14 cellular contexts compared by ENCODE assay signal in genomic region chr14:75257241-75257640, GRCh38. TPM values are rescaled to one million over a fixed set of nuclear protein-coding genes. Genes with fewer than 3 reads are reported as not detected.
DNase-seq lines count a peak whose midpoint lies in the region; TF ChIP-seq lines count a peak whose summit lies in the region.
"Had no signal": no experiment of that assay in that cellular context is flagged by ENCODE, and none has a peak within 500 bp of the region (broad histone marks: within the 10 kb centered on the region; RNA-seq: fewer than 3 reads in every experiment).

No MANE protein-coding gene starts in this region.

- no peaks in the 10 kb centered on the region for H3K9me2 ChIP-seq in OCI-LY7 (ENCODE audit: insufficient read depth, low read length)

- H3K36me3 ChIP-seq in skeletal muscle satellite cell (ENCODE audit: insufficient read depth, low read length), result no peaks in the 10 kb centered on the region
- no peaks in the 10 kb centered on the region for H3K36me3 ChIP-seq in OCI-LY7 (ENCODE audit: insufficient read depth, low read length)
- H3K36me3 ChIP-seq: SJSA1 had no signal

- no peak overlapping the region for H3K27ac ChIP-seq in OCI-LY7 (ENCODE audit: low read depth, low read length, poor library complexity, severe bottlenecking)

- CTCF ChIA-PET in OCI-LY7 (lab: Charles Lee; ENCODE audit: unreplicated experiment), result interaction anchor here (1.1 kb wide), 1 partner anchor 76 kb away, joined by 3 read pairs; no protein-coding TSS in a partner anchor

- POLR2A ChIA-PET in OCI-LY7 (lab: Charles Lee), result no interaction called here

- H3K4me1 ChIP-seq in skeletal muscle satellite cell (ENCODE audit: control insufficient read depth, insufficient read depth, low read length) (peaks cover 40% of the 10 kb centered on the region), OCI-LY7 (ENCODE audit: insufficient read depth, low read length, poor library complexity, severe bottlenecking) (peaks cover 56% of the 10 kb centered on the region)

- H3K9me3 ChIP-seq in skeletal muscle satellite cell (replicated peaks; ENCODE audit: low read length), result no peaks in the 10 kb centered on the region
- H3K9me3 ChIP-seq in OCI-LY7 (ENCODE audit: low read length), result no peaks in the 10 kb centered on the region
- H3K9me3 ChIP-seq: SJSA1 had no signal

- no peak overlapping the region for H3K9ac ChIP-seq in skeletal muscle satellite cell (ENCODE audit: low read depth, low read length)

- H3K4me3 ChIP-seq in foreskin fibroblast (ENCODE audit: low read depth in 1 of 2, low read length in 2 of 2) (no peak overlapping the region), skeletal muscle satellite cell (ENCODE audit: low read length) (no peak overlapping the region), OCI-LY7 (ENCODE audit: low read depth, low read length, poor library complexity, severe bottlenecking) (no peak overlapping the region)
- H3K4me3 ChIP-seq: SJSA1 had no signal

- no peaks in the 10 kb centered on the region for H4K20me1 ChIP-seq in OCI-LY7 (ENCODE audit: insufficient read depth, low read length)

- intact Hi-C loops in OCI-LY7 (cut with micrococcal nuclease; ENCODE audit: unreplicated experiment), result no loop called here

- H3K79me2 ChIP-seq in OCI-LY7 (ENCODE audit: insufficient read depth, low read depth, low read length), result no peaks in the 10 kb centered on the region

- DNase-seq in GM04503 (ENCODE audit: low read depth), result peak; percentile 3
- DNase-seq in SW480 (ENCODE audit: low spot score), result peak; percentile 63
- DNase-seq in foreskin fibroblast, result peak; percentile 31 to 40
- no peak for DNase-seq in OCI-LY7 (ENCODE audit: low spot score)
- DNase-seq in Kasumi-1 (lab: John Stamatoyannopoulos, UW), result no peak
- no peak for DNase-seq in NCI-H510A treated with DMSO at 0.1 percent for 48 hours (lab: John Stamatoyannopoulos, UW)
- no peak for DNase-seq in NCI-H1092 treated with DMSO at 0.1 percent for 48 hours (lab: John Stamatoyannopoulos, UW)
- DNase-seq: activated T-cell treated with anti-CD3 and anti-CD28 coated beads for 4 hours; effector memory CD4-positive, alpha-beta T cell; left cardiac atrium; NCI-H2081 treated with DMSO at 0.1 percent for 48 hours; stimulated activated CD4-positive, alpha-beta T cell treated with anti-CD3 and anti-CD28 coated beads, Interleukin-2, amount 100 ng/mL, for 24 hours had no signal

- H3K4me2 ChIP-seq in skeletal muscle satellite cell (ENCODE audit: low read length), result peak overlapping the region; percentile 4
- H3K4me2 ChIP-seq in OCI-LY7 (ENCODE audit: low read length), result no peak overlapping the region

- no peak overlapping the region for H2AFZ ChIP-seq in OCI-LY7 (ENCODE audit: low read length)

- no TSS peak for BruUV-seq in OCI-LY7 (replicated peaks; lab: Mats Ljungman, UMichigan)

- TF ChIP-seq CTCF in foreskin fibroblast (IDR thresholded peaks at IDR 0.05; ENCODE audit: low read depth, low read length) (no peak), OCI-LY7 (conservative IDR thresholded peaks at IDR 0.05; ENCODE audit: low read length) (no peak)

- H3K27me3 ChIP-seq in skeletal muscle satellite cell (ENCODE audit: control insufficient read depth, insufficient read depth, low read length), result no peaks in the 10 kb centered on the region
- H3K27me3 ChIP-seq: SJSA1 had no signal

RNA-seq across cellular contexts. Expression of gene FOS, which starts 21.4 kb away (rescaled TPM):
- 3.3 and 7.9 TPM in 2 replicates for total RNA-seq in skeletal muscle satellite cell (2012; rRNA removed)
- total RNA-seq in OCI-LY7 (2014; rRNA removed; shearing (Covaris generic)), result 12.4 and 16.9 TPM in 2 replicates
- 3.3 and 4.6 TPM in 2 replicates for total RNA-seq in OCI-LY7 (2022)

Comparison
In these comparisons a context has a peak if more than half of its experiments do, and no peak if none do; other contexts are left out.
1. DNase-seq: peak in GM04503 (single experiment), SW480 (single experiment) and foreskin fibroblast (2 of 2); none in OCI-LY7 (single experiment), Kasumi-1 (0 of 2), NCI-H510A treated with DMSO at 0.1 percent for 48 hours (single experiment) and NCI-H1092 treated with DMSO at 0.1 percent for 48 hours (single experiment).